9 cellular contexts compared by ENCODE assay signal in the genomic region with DNA sequence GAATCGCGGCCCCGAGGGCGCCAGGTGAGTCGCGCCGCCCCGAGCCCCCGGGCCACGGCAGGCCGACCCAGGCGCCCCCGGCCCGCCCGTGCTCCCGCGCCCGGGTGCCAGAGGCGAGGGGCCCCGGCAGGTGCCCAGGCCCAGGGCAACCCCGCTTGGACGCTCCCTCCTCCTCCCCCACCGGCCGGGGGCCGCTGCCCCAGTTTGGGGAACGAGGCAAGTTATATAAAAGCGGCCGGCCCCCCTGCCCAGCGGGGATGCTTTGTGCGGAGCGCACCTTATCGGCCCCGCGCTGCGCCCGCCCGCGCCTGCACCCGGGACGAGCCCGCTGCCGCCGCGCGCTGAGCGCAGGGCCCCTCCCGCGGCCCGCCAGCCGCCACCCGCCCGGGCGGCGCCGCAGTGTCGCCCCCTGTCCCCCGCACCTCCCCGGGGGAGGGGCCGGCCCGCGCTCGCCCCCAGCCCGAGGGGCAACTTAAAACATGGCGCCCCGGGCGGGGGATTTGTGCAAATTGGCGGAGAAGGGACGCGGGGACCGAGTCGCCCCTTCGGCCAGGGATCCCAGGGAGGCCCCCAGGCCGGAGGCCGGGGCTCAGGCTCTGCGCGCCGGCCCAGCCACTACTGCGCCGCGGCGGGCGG. TPM values are rescaled to one million over a fixed set of nuclear protein-coding genes. Genes with fewer than 3 reads are reported as not detected.
DNase-seq lines count a peak whose midpoint lies in the region; ATAC-seq and TF ChIP-seq lines count a peak whose summit lies in the region.
"Had no signal": no experiment of that assay in that cellular context is flagged by ENCODE, and none has a peak within 500 bp of the region (broad histone marks: within the 10 kb centered on the region; RNA-seq: fewer than 3 reads in every experiment).

No MANE protein-coding gene starts in this region.

- no peak overlapping the region for H3K27ac Mint-ChIP-seq in activated CD8-positive, alpha-beta T cell treated with anti-CD3 and anti-CD28 coated beads for 36 hours
- no peak overlapping the region for H3K27ac Mint-ChIP-seq in stimulated activated naive B cell treated with anti-CD40 and anti-IgM and Interleukin-4, amounts not matched to agents 10 μg/mL and 1 μg/mL and 100 μg/mL, for 72 hours

- peak overlapping the region in 1 of 2 donors; percentile 64 for H3K9ac ChIP-seq in colonic mucosa (ENCODE audit: low read depth in 2 of 2, low read length in 2 of 2)
- H3K9ac ChIP-seq in liver (ENCODE audit: low read depth in 1 of 2, low read length in 2 of 2) = no peak overlapping the region

- H3K9me3 ChIP-seq in colonic mucosa (no peaks in the 10 kb centered on the region), liver (ENCODE audit: control insufficient read depth in 4 of 4, low read length in 3 of 4) (no peaks in the 10 kb centered on the region), tibial artery (no peaks in the 10 kb centered on the region)

- WGBS in liver = 2% methylated on average over 82 of the region's 82 CpGs

- no peaks in the 10 kb centered on the region for H3K4me1 Mint-ChIP-seq in activated CD8-positive, alpha-beta T cell treated with anti-CD3 and anti-CD28 coated beads for 36 hours (ENCODE audit: low read depth)
- no peaks in the 10 kb centered on the region for H3K4me1 Mint-ChIP-seq in stimulated activated naive B cell treated with anti-CD40 and anti-IgM and Interleukin-4, amounts not matched to agents 10 μg/mL and 1 μg/mL and 100 μg/mL, for 72 hours

- no peaks in the 10 kb centered on the region for H3K36me3 ChIP-seq in colonic mucosa
- H3K36me3 ChIP-seq in liver (ENCODE audit: control insufficient read depth in 4 of 4, insufficient read depth in 3 of 4, low read depth in 1 of 4, low read length in 3 of 4) = no peaks in the 10 kb centered on the region
- no peaks in the 10 kb centered on the region for H3K36me3 ChIP-seq in tibial artery

- POLR2A ChIA-PET in activated CD8-positive, alpha-beta T cell treated with anti-CD3 and anti-CD28 coated beads for 36 hours (lab: Charles Lee) = no interaction called here

- H3K36me3 Mint-ChIP-seq in activated CD8-positive, alpha-beta T cell treated with anti-CD3 and anti-CD28 coated beads for 36 hours (ENCODE audit: low read depth) = no peaks in the 10 kb centered on the region
- no peaks in the 10 kb centered on the region for H3K36me3 Mint-ChIP-seq in stimulated activated naive B cell treated with anti-CD40 and anti-IgM and Interleukin-4, amounts not matched to agents 10 μg/mL and 1 μg/mL and 100 μg/mL, for 72 hours

- TF ChIP-seq CTCF in colonic mucosa (IDR thresholded peaks at IDR 0.05) = no peak
- no peak for TF ChIP-seq CTCF in liver (IDR thresholded peaks at IDR 0.05; ENCODE audit: low read depth, low read length, missing input control)
- no peak for TF ChIP-seq CTCF in tibial artery (IDR thresholded peaks at IDR 0.05)
- no peak for TF ChIP-seq CTCF in activated CD8-positive, alpha-beta T cell treated with anti-CD3 and anti-CD28 coated beads for 36 hours (IDR thresholded peaks at IDR 0.05)

- peak overlapping the region; percentile 36 for H3K27ac ChIP-seq in colonic mucosa
- H3K27ac ChIP-seq in liver (ENCODE audit: low read depth in 1 of 2, low read length in 2 of 2) = no peak overlapping the region
- H3K27ac ChIP-seq in tibial artery = peak overlapping the region in 1 of 2 donors; percentile 53
- H3K27ac ChIP-seq: C4-2B had no signal

- H3K27me3 ChIP-seq in colonic mucosa = peaks cover 5% of the 10 kb centered on the region
- peaks cover 0 to 9% (median 5%) of the 10 kb centered on the region in 4 donors for H3K27me3 ChIP-seq in liver (ENCODE audit: control insufficient read depth in 4 of 4, insufficient read depth in 4 of 4, low read length in 3 of 4)
- H3K27me3 ChIP-seq in tibial artery = peaks cover 0 to 15% of the 10 kb centered on the region in 2 donors

- H3K4me3 Mint-ChIP-seq in activated CD8-positive, alpha-beta T cell treated with anti-CD3 and anti-CD28 coated beads for 36 hours = no peak overlapping the region
- peak overlapping the region in 1 of 2 donors; percentile 36 for H3K4me3 Mint-ChIP-seq in stimulated activated naive B cell treated with anti-CD40 and anti-IgM and Interleukin-4, amounts not matched to agents 10 μg/mL and 1 μg/mL and 100 μg/mL, for 72 hours

- CTCF ChIA-PET in activated CD8-positive, alpha-beta T cell treated with anti-CD3 and anti-CD28 coated beads for 36 hours (lab: Charles Lee) = no interaction called here

- peak; percentile 37 for DNase-seq in NCI-H82 (lab: John Stamatoyannopoulos, UW)
- no peak for DNase-seq in NCI-H82 treated with DMSO at 0.1 percent for 48 hours (lab: John Stamatoyannopoulos, UW; ENCODE audit: unreplicated experiment)
- DNase-seq in colonic mucosa = no peak
- DNase-seq in tibial artery = no peak
- DNase-seq in activated CD8-positive, alpha-beta T cell treated with anti-CD3 and anti-CD28 coated beads for 36 hours = no peak
- no peak for DNase-seq in activated CD4-positive, alpha-beta T cell treated with anti-CD3 and anti-CD28 coated beads, Interleukin-2, amount 50 U/mL, for 4 hours
- DNase-seq in stimulated activated naive B cell treated with anti-CD40 and anti-IgM and Interleukin-4, amounts not matched to agents 10 μg/mL and 1 μg/mL and 100 μg/mL, for 72 hours = no peak

- intact Hi-C loops in colonic mucosa (cut with DNase I) (no loop called here), tibial artery (cut with DNase I; ENCODE audit: low total_unique reads) (no loop called here)
- intact Hi-C loops in activated CD8-positive, alpha-beta T cell treated with anti-CD3 and anti-CD28 coated beads for 36 hours (cut with micrococcal nuclease) = no loop called here

- no peaks in the 10 kb centered on the region for H3K9me3 Mint-ChIP-seq in activated CD8-positive, alpha-beta T cell treated with anti-CD3 and anti-CD28 coated beads for 36 hours
- no peaks in the 10 kb centered on the region for H3K9me3 Mint-ChIP-seq in stimulated activated naive B cell treated with anti-CD40 and anti-IgM and Interleukin-4, amounts not matched to agents 10 μg/mL and 1 μg/mL and 100 μg/mL, for 72 hours

- no peak for TF ChIP-seq RAD21 in liver (IDR thresholded peaks at IDR 0.05)

- H3K4me1 ChIP-seq in colonic mucosa (no peaks in the 10 kb centered on the region), liver (ENCODE audit: control insufficient read depth in 4 of 4, insufficient read depth in 4 of 4, low read length in 3 of 4) (peaks cover 8 to 16% (median 11%) of the 10 kb centered on the region in 4 donors), tibial artery (peaks cover 0 to 11% (median 3%) of the 10 kb centered on the region in 4 donors)

- no peak for ATAC-seq in activated CD8-positive, alpha-beta T cell treated with anti-CD3 and anti-CD28 coated beads for 36 hours
- no peak for ATAC-seq in stimulated activated naive B cell treated with anti-CD40 and anti-IgM and Interleukin-4, amounts not matched to agents 10 μg/mL and 1 μg/mL and 100 μg/mL, for 72 hours (replicated peaks)

- H3K4me3 ChIP-seq in colonic mucosa = peak overlapping the region; percentile 41
- peak overlapping the region in 2 of 3 donors; percentile 43 to 57 for H3K4me3 ChIP-seq in liver (ENCODE audit: low read depth in 1 of 3, low read length in 3 of 3)
- H3K4me3 ChIP-seq in tibial artery = peak overlapping the region; percentile 42 to 55

- H3K27me3 Mint-ChIP-seq in activated CD8-positive, alpha-beta T cell treated with anti-CD3 and anti-CD28 coated beads for 36 hours = peaks cover 41% of the 10 kb centered on the region
- H3K27me3 Mint-ChIP-seq in stimulated activated naive B cell treated with anti-CD40 and anti-IgM and Interleukin-4, amounts not matched to agents 10 μg/mL and 1 μg/mL and 100 μg/mL, for 72 hours = peaks cover 31 to 62% of the 10 kb centered on the region in 2 donors

TF ChIP-seq in liver, 16 proteins besides CTCF, POLR2A, EP300 and RAD21:
- TF ChIP-seq, protein P1, sequence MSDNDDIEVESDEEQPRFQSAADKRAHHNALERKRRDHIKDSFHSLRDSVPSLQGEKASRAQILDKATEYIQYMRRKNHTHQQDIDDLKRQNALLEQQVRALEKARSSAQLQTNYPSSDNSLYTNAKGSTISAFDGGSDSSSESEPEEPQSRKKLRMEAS (IDR thresholded peaks at IDR 0.05) = no peak
- TF ChIP-seq YY1 (IDR thresholded peaks at IDR 0.05) = no peak
- no peak for TF ChIP-seq EGR1 (IDR thresholded peaks at IDR 0.05; ENCODE audit: low read depth in 2 of 2)
- no peak for TF ChIP-seq FOXA2 (IDR thresholded peaks at IDR 0.05)
- no peak for TF ChIP-seq RXRA (IDR thresholded peaks at IDR 0.05)

RNA-seq across cellular contexts. Expression of gene EPB41L3, which starts 0.6 kb away (rescaled TPM):
- 10 to 100 TPM; 43.3 to 78.0 TPM for total RNA-seq in colonic mucosa
- 10 to 100 TPM in 1 of 2 donors, 1 to 10 TPM in 1; 6.7 to 14.5 TPM for total RNA-seq in liver
- polyA plus RNA-seq in liver = 1 to 10 TPM; 1.4 to 3.6 TPM
- under 1 TPM in 1 of 2 experiments, not detected in 1; 0.31 TPM for total RNA-seq in activated CD8-positive, alpha-beta T cell treated with anti-CD3 and anti-CD28 coated beads for 36 hours

Comparison
In these comparisons a context has a peak if more than half of its experiments do, and no peak if none do; other contexts are left out.
1. RNA of gene EPB41L3, which starts 0.6 kb away (total RNA-seq): 43.3 to 78.0 TPM in colonic mucosa and 6.7 to 14.5 TPM in liver; 0.31 TPM in activated CD8-positive, alpha-beta T cell treated with anti-CD3 and anti-CD28 coated beads for 36 hours; every median in the first group is over 4 times any median in the second.
2. Peak in every context shown above with its lines, with median percentiles within 50 percentile points of each other: H3K4me3 ChIP-seq.